23 cellular contexts compared by ENCODE assay signal in genomic region chr9:124377551-124377950, GRCh38. TPM values are rescaled to one million over a fixed set of nuclear protein-coding genes. Genes with fewer than 3 reads are reported as not detected.
DNase-seq lines count a peak whose midpoint lies in the region; ATAC-seq and TF ChIP-seq lines count a peak whose summit lies in the region.
"Had no signal": no experiment of that assay in that cellular context is flagged by ENCODE, and none has a peak within 500 bp of the region (broad histone marks: within the 10 kb centered on the region; RNA-seq: fewer than 3 reads in every experiment).

No MANE protein-coding gene starts in this region.

- CTCF ChIA-PET in Calu3 (lab: Charles Lee) = no interaction called here

- no peaks in the 10 kb centered on the region for H3K27me3 Mint-ChIP-seq in brain
- H3K27me3 Mint-ChIP-seq in Calu3 (ENCODE audit: unreplicated experiment) = no peaks in the 10 kb centered on the region
- H3K27me3 Mint-ChIP-seq: B cell, IgD-negative memory B cell had no signal

- TF ChIP-seq CTCF in heart right ventricle (IDR thresholded peaks at IDR 0.05) = no peak
- no peak for TF ChIP-seq CTCF in right atrium auricular region (IDR thresholded peaks at IDR 0.05)
- TF ChIP-seq CTCF in brain (conservative IDR thresholded peaks at IDR 0.05) = no peak
- TF ChIP-seq CTCF in Calu3 (IDR thresholded peaks at IDR 0.05; ENCODE audit: unreplicated experiment) = no peak

- H3K4me3 Mint-ChIP-seq in brain = peak overlapping the region in 1 of 5 experiments; percentile 18
- no peak overlapping the region for H3K4me3 Mint-ChIP-seq in stimulated activated effector memory CD8-positive, alpha-beta T cell treated with anti-CD3 and anti-CD28 coated beads, Interleukin-12 subunit alpha, Interleukin-12 subunit beta, amount 100 ng/mL, for 72 hours
- H3K4me3 Mint-ChIP-seq in Calu3 (ENCODE audit: low read depth, unreplicated experiment) = no peak overlapping the region
- H3K4me3 Mint-ChIP-seq: B cell, CD14-positive monocyte, GM23338 had no signal

- H3K36me3 Mint-ChIP-seq in brain = peaks cover 52% of the 10 kb centered on the region
- H3K36me3 Mint-ChIP-seq in stimulated activated effector memory CD8-positive, alpha-beta T cell treated with anti-CD3 and anti-CD28 coated beads, Interleukin-12 subunit alpha, Interleukin-12 subunit beta, amount 100 ng/mL, for 72 hours = peaks cover 46% of the 10 kb centered on the region
- peaks cover 25% of the 10 kb centered on the region for H3K36me3 Mint-ChIP-seq in Calu3 (ENCODE audit: insufficient read depth, unreplicated experiment)

- peak overlapping the region in 3 of 5 experiments; percentile 8 to 76 (median 66) for H3K27ac Mint-ChIP-seq in brain
- H3K27ac Mint-ChIP-seq in stimulated activated effector memory CD8-positive, alpha-beta T cell treated with anti-CD3 and anti-CD28 coated beads, Interleukin-12 subunit alpha, Interleukin-12 subunit beta, amount 100 ng/mL, for 72 hours = peak overlapping the region; percentile 32
- no peak overlapping the region for H3K27ac Mint-ChIP-seq in Calu3 (ENCODE audit: unreplicated experiment)
- H3K27ac Mint-ChIP-seq: CD14-positive monocyte, GM23338, IgD-negative memory B cell had no signal

- ATAC-seq in heart right ventricle (peak in 5 of 8 donors; percentile 26 to 42 (median 30)), GM19397 (IDR thresholded peaks at IDR 0.05; ENCODE audit: unreplicated experiment) (no peak)
- ATAC-seq in stimulated activated effector memory CD8-positive, alpha-beta T cell treated with anti-CD3 and anti-CD28 coated beads, Interleukin-12 subunit alpha, Interleukin-12 subunit beta, amount 100 ng/mL, for 72 hours = no peak
- ATAC-seq: GM23338, PC-3, SK-N-SH treated with all-trans-retinoic acid at 6 μM for 48 hours had no signal

- H3K9me3 Mint-ChIP-seq in brain = peaks cover 0 to 8% (median 5%) of the 10 kb centered on the region in 5 experiments
- no peaks in the 10 kb centered on the region for H3K9me3 Mint-ChIP-seq in stimulated activated effector memory CD8-positive, alpha-beta T cell treated with anti-CD3 and anti-CD28 coated beads, Interleukin-12 subunit alpha, Interleukin-12 subunit beta, amount 100 ng/mL, for 72 hours
- H3K9me3 Mint-ChIP-seq in Calu3 (ENCODE audit: low read depth, unreplicated experiment) = no peaks in the 10 kb centered on the region
- H3K9me3 Mint-ChIP-seq: IgD-negative memory B cell had no signal

- no TSS peak for BruUV-seq in Calu3 (replicated peaks; lab: Mats Ljungman, UMichigan)

- H3K4me1 Mint-ChIP-seq in brain (peaks cover 46% of the 10 kb centered on the region), Calu3 (ENCODE audit: low read depth, unreplicated experiment) (no peaks in the 10 kb centered on the region)
- peaks cover 14% of the 10 kb centered on the region for H3K4me1 Mint-ChIP-seq in stimulated activated effector memory CD8-positive, alpha-beta T cell treated with anti-CD3 and anti-CD28 coated beads, Interleukin-12 subunit alpha, Interleukin-12 subunit beta, amount 100 ng/mL, for 72 hours

- peaks cover 0 to 49% (median 34%) of the 10 kb centered on the region in 9 donors for H3K4me1 ChIP-seq in heart right ventricle
- peaks cover 0 to 25% of the 10 kb centered on the region in 2 donors for H3K4me1 ChIP-seq in right atrium auricular region
- H3K4me1 ChIP-seq: A549 had no signal

- intact Hi-C loops in heart right ventricle (cut with DNase I) = no loop called here
- intact Hi-C loops in Calu3 (cut with micrococcal nuclease; ENCODE audit: unreplicated experiment) = no loop called here

- DNase-seq in heart right ventricle = no peak
- no peak for DNase-seq in right atrium auricular region (ENCODE audit: low spot score)
- peak; percentile 53 for DNase-seq in NCI-H187 treated with DMSO at 0.1 percent for 48 hours (lab: John Stamatoyannopoulos, UW)
- peak in 1 of 2 donors; percentile 25 for DNase-seq in stimulated activated effector memory CD8-positive, alpha-beta T cell treated with anti-CD3 and anti-CD28 coated beads, Interleukin-12 subunit alpha, Interleukin-12 subunit beta, amount 100 ng/mL, for 72 hours (ENCODE audit: low spot score in 2 of 2)
- no peak for DNase-seq in Calu3
- DNase-seq: COR-L47, DND-41, Karpas-422, MV-4-11, NCI-H1105 treated with DMSO at 0.1 percent for 48 hours, NCI-H1930, NCI-H226, NCI-H524 treated with DMSO at 0.1 percent for 48 hours, PC-3 had no signal

- 56 to 68% methylated on average over 8 of the region's 8 CpGs for WGBS in heart right ventricle, 2 donors

- H3K9me3 ChIP-seq in heart right ventricle = peaks cover 0 to 8% (median 0%) of the 10 kb centered on the region in 11 donors
- H3K9me3 ChIP-seq in right atrium auricular region = no peaks in the 10 kb centered on the region
- H3K9me3 ChIP-seq: HAP-1 had no signal

- H3K4me3 ChIP-seq in heart right ventricle (peak overlapping the region in 1 of 10 donors; percentile 6), right atrium auricular region (no peak overlapping the region)
- H3K4me3 ChIP-seq: A549, GM23338, HAP-1 had no signal

- H3K36me3 ChIP-seq in heart right ventricle = peaks cover 0 to 47% (median 0%) of the 10 kb centered on the region in 9 donors
- no peaks in the 10 kb centered on the region for H3K36me3 ChIP-seq in right atrium auricular region

- H3K27ac ChIP-seq in heart right ventricle (peak overlapping the region in 5 of 10 donors; percentile 35 to 66 (median 46)), right atrium auricular region (peak overlapping the region in 1 of 2 donors; percentile 35)
- H3K27ac ChIP-seq: A549 had no signal

- H3K27me3 ChIP-seq in heart right ventricle (no peaks in the 10 kb centered on the region), right atrium auricular region (no peaks in the 10 kb centered on the region)

RNA-seq across cellular contexts. Expression of gene PSMB7, which starts 37.7 kb away (rescaled TPM):
- total RNA-seq in heart right ventricle (100 to 1,000 TPM; 148 to 182 (median 162) TPM), right atrium auricular region (100 to 1,000 TPM; 178 to 207 TPM), Calu3 (2022) (137 and 148 TPM in 2 replicates)
- polyA plus RNA-seq in heart right ventricle (100 to 1,000 TPM; 252 to 308 TPM), brain (ENCODE audit: insufficient read depth, low read depth, low replicate concordance) (525 TPM)

Comparison
In these comparisons a context has a peak if more than half of its experiments do, and no peak if none do; other contexts are left out.
1. ATAC-seq: peak in heart right ventricle (5 of 8); none in stimulated activated effector memory CD8-positive, alpha-beta T cell treated with anti-CD3 and anti-CD28 coated beads, Interleukin-12 subunit alpha, Interleukin-12 subunit beta, amount 100 ng/mL, for 72 hours (single experiment) and GM19397 (single experiment).